ENCODE assay signal across 14 cellular contexts in genomic region chr18:22106536-22107292, GRCh38.
A peak's percentile ranks its signal among the peaks of the same experiment; 100 is the strongest.
DNase-seq lines count a peak whose midpoint lies in the region; ATAC-seq, FAIRE-seq and TF ChIP-seq lines count a peak whose summit lies in the region.
"Had no signal": no experiment of that assay in that cellular context is flagged by ENCODE, and none has a peak within 500 bp of the region (broad histone marks: within the 10 kb centered on the region; RNA-seq: fewer than 3 reads in every experiment).

No MANE protein-coding gene starts in this region.

- no peaks in the 10 kb centered on the region for H3K36me3 ChIP-seq in bronchial epithelial cell (ENCODE audit: control insufficient read depth, insufficient read depth, low read length)
- no peaks in the 10 kb centered on the region for H3K36me3 ChIP-seq in mucosa of descending colon (ENCODE audit: low read depth)

- TF ChIP-seq CTCF in bronchial epithelial cell (IDR thresholded peaks at IDR 0.05; ENCODE audit: insufficient read depth, low read length, severe bottlenecking) (no peak), mucosa of descending colon (IDR thresholded peaks at IDR 0.05) (no peak), GM10266 (IDR thresholded peaks at IDR 0.05; ENCODE audit: control insufficient read depth, insufficient read depth, low read depth, missing control alignments) (no peak)

- peak; percentile 25 for DNase-seq in DMS 273 treated with DMSO at 0.1 percent for 48 hours (lab: John Stamatoyannopoulos, UW)
- peak; percentile 44 for DNase-seq in NCI-H146 (lab: John Stamatoyannopoulos, UW)
- peak; percentile 85 for DNase-seq in bronchial epithelial cell (ENCODE audit: low read depth)
- DNase-seq in mucosa of descending colon: peak in 1 of 3 donors; percentile 41
- DNase-seq in GM10266 (ENCODE audit: extremely low spot score): no peak
- DNase-seq in stimulated activated CD4-positive, alpha-beta T cell treated with anti-CD3 and anti-CD28 coated beads, Interleukin-1b, Interleukin-23, amount 100 ng/mL, for 48 hours: no peak
- DNase-seq in NCI-H2081 treated with DMSO at 0.1 percent for 48 hours (lab: John Stamatoyannopoulos, UW): no peak
- DNase-seq: activated CD4-positive, alpha-beta memory T cell treated with anti-CD3 and anti-CD28 coated beads, Interleukin-2, amount 10 ng/mL, durations not matched to agents 7 days and 5 days; activated gamma-delta T cell; caudate nucleus; DMS79 treated with DMSO at 0.1 percent for 48 hours; T1000 had no signal

- intact Hi-C loops in mucosa of descending colon (cut with DNase I, micrococcal nuclease): no loop called here

- ATAC-seq in mucosa of descending colon: peak; percentile 80
- no peak for ATAC-seq in HG02642 (IDR thresholded peaks at IDR 0.05; ENCODE audit: poor library complexity, unreplicated experiment)
- ATAC-seq: GM12878 had no signal

- peaks cover 6% of the 10 kb centered on the region for H3K4me1 ChIP-seq in mucosa of descending colon (ENCODE audit: low read depth)

- no peak for FAIRE-seq in bronchial epithelial cell (lab: Jason Lieb, UNC)
- FAIRE-seq: GM12878 had no signal

- no peaks in the 10 kb centered on the region for H3K9me3 ChIP-seq in mucosa of descending colon

- no peak overlapping the region for H3K4me3 ChIP-seq in bronchial epithelial cell (ENCODE audit: low read depth, low read length)
- H3K4me3 ChIP-seq in mucosa of descending colon: no peak overlapping the region
- H3K4me3 ChIP-seq: GM12878 had no signal

- no peaks in the 10 kb centered on the region for H3K27me3 ChIP-seq in bronchial epithelial cell (ENCODE audit: control insufficient read depth, insufficient read depth, low read length)

Comparison
In these comparisons a context has a peak if more than half of its experiments do, and no peak if none do; other contexts are left out.
1. DNase-seq: peak in DMS 273 treated with DMSO at 0.1 percent for 48 hours (single experiment), NCI-H146 (single experiment) and bronchial epithelial cell (single experiment); none in GM10266 (single experiment), stimulated activated CD4-positive, alpha-beta T cell treated with anti-CD3 and anti-CD28 coated beads, Interleukin-1b, Interleukin-23, amount 100 ng/mL, for 48 hours (single experiment) and NCI-H2081 treated with DMSO at 0.1 percent for 48 hours (single experiment).